In the genomic region with DNA sequence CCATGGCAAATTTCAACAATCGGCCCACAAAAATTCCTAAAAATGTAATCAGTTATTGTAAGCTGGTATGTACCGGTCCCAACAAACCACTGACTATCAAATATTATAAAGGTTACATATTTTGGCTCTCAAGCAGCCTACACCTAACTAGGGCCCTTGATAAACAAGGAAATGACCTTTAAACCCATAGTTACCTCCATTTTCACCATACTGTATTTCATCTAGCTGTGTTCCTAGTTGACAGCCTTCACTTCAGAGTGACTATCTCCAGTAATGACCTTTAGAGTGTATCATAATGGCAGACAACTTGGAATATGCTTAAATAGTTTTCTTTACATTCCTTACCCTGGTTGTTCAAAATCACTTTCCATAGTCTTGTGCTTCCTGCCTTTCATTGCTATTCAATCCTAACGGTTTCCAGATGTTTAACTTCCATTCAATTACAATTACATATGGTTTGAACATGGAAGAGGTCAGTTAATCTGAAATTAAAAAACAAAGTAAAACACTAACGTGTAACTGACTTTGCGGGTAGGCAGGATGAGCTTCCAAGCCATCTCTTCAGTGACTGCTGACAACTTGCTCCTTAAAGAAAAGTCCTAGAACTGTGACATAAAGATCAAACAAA, we compare ENCODE assay signal across 13 cellular contexts.
DNase-seq lines count a peak whose midpoint lies in the region; ATAC-seq, FAIRE-seq and TF ChIP-seq lines count a peak whose summit lies in the region.
"Had no signal": no experiment of that assay in that cellular context is flagged by ENCODE, and none has a peak within 500 bp of the region (broad histone marks: within the 10 kb centered on the region; RNA-seq: fewer than 3 reads in every experiment).

No MANE protein-coding gene starts in this region.

- H3K4me1 ChIP-seq in SK-N-SH (ENCODE audit: control insufficient read depth in 1 of 2, insufficient read depth in 2 of 2, low read depth in 1 of 2, low read length in 1 of 2): no peaks in the 10 kb centered on the region
- H3K4me1 ChIP-seq in fibroblast of lung (ENCODE audit: control insufficient read depth, extremely low read depth, insufficient read depth, low read length): peaks cover 8% of the 10 kb centered on the region
- H3K4me1 ChIP-seq in neuronal stem cell (ENCODE audit: control insufficient read depth in 2 of 2, insufficient read depth in 1 of 2, low read depth in 1 of 2, low read length in 2 of 2): peaks cover 0 to 2% of the 10 kb centered on the region in 2 donors

- H3K27me3 ChIP-seq in SK-N-SH (ENCODE audit: insufficient read depth) (no peaks in the 10 kb centered on the region), fibroblast of lung (ENCODE audit: control insufficient read depth, insufficient read depth, low read length) (no peaks in the 10 kb centered on the region), neuronal stem cell (ENCODE audit: control insufficient read depth in 3 of 3, insufficient read depth in 3 of 3, low read depth in 1 of 3, low read length in 3 of 3) (no peaks in the 10 kb centered on the region)

- CTCF ChIA-PET in SK-N-SH (lab: Yijun Ruan, JAX): interaction anchor here (1.2 to 3.4 kb wide), 5 partner anchors 9 to 200 kb away, joined by 4 to 11 read pairs (median 6); no protein-coding TSS in a partner anchor

- TF ChIP-seq CTCF in SK-N-SH (IDR thresholded peaks at IDR 0.05) (no peak), fibroblast of lung (conservative IDR thresholded peaks at IDR 0.05 in 1 of 2, IDR thresholded peaks at IDR 0.05 in 1 of 2; ENCODE audit: low read depth in 1 of 2, low read length in 2 of 2) (no peak)

- no peak overlapping the region for H2AFZ ChIP-seq in SK-N-SH (ENCODE audit: low read depth)
- H2AFZ ChIP-seq in fibroblast of lung (ENCODE audit: low read length): peak overlapping the region; percentile 23
- H2AFZ ChIP-seq in neuronal stem cell (ENCODE audit: low read length): peak overlapping the region; percentile 30

- H3K9me3 ChIP-seq in SK-N-SH: no peaks in the 10 kb centered on the region
- H3K9me3 ChIP-seq in fibroblast of lung (ENCODE audit: control insufficient read depth, insufficient read depth, low read depth, low read length): no peaks in the 10 kb centered on the region
- no peaks in the 10 kb centered on the region for H3K9me3 ChIP-seq in neuronal stem cell (replicated peaks in 1 of 2; ENCODE audit: control insufficient read depth in 2 of 2, insufficient read depth in 1 of 2, low read depth in 1 of 2, low read length in 2 of 2)

- no peak overlapping the region for H3K4ac ChIP-seq in neuronal stem cell (ENCODE audit: low read length)

- no peak overlapping the region for H2BK5ac ChIP-seq in neuronal stem cell (ENCODE audit: low read length)

- H3K9ac ChIP-seq in SK-N-SH (no peak overlapping the region), fibroblast of lung (ENCODE audit: insufficient read depth, low read length) (no peak overlapping the region), neuronal stem cell (ENCODE audit: low read depth, low read length, poor library complexity) (no peak overlapping the region)

- H2BK12ac ChIP-seq in neuronal stem cell (ENCODE audit: low read length): no peak overlapping the region

- no peaks in the 10 kb centered on the region for H3K79me1 ChIP-seq in neuronal stem cell (ENCODE audit: low read depth, low read length)

- H4K20me1 ChIP-seq in SK-N-SH (ENCODE audit: insufficient read depth): no peaks in the 10 kb centered on the region
- H4K20me1 ChIP-seq in fibroblast of lung (ENCODE audit: control insufficient read depth, extremely low read depth, insufficient read depth, low read length): no peaks in the 10 kb centered on the region

- TF ChIP-seq RAD21 in SK-N-SH (IDR thresholded peaks at IDR 0.05; ENCODE audit: low read length): no peak

- H4K8ac ChIP-seq in neuronal stem cell (ENCODE audit: low read depth, low read length): no peak overlapping the region

- H3K79me2 ChIP-seq in SK-N-SH (ENCODE audit: insufficient read depth): no peaks in the 10 kb centered on the region
- H3K79me2 ChIP-seq in fibroblast of lung (ENCODE audit: control insufficient read depth, insufficient read depth, low read length): no peaks in the 10 kb centered on the region

- no peak overlapping the region for H2AK5ac ChIP-seq in neuronal stem cell (ENCODE audit: low read depth, low read length)

- DNase-seq in H54 (ENCODE audit: insufficient read length, low spot score) (no peak), SK-N-SH (no peak), fibroblast of lung (ENCODE audit: low read depth in 2 of 2) (no peak), neuronal stem cell (ENCODE audit: low spot score) (no peak), D341Med (ENCODE audit: low spot score) (no peak), GM19239 (ENCODE audit: insufficient read length, low spot score) (no peak)
- DNase-seq in activated effector memory CD4-positive, alpha-beta T cell treated with Interleukin-2 at 50 U/mL for 16 hours: no peak
- DNase-seq: CD8-positive, alpha-beta T cell; NCI-H187 treated with DMSO at 0.1 percent for 48 hours; NCI-H510A; SHP77 had no signal

- H3K4me2 ChIP-seq in SK-N-SH (no peak overlapping the region), fibroblast of lung (ENCODE audit: extremely low read depth, insufficient read depth, low read length) (peak overlapping the region; percentile 19), neuronal stem cell (ENCODE audit: insufficient read depth, low read length, poor library complexity, severe bottlenecking) (no peak overlapping the region)

- H3K27ac ChIP-seq in SK-N-SH (ENCODE audit: low read depth in 2 of 2, low read length in 1 of 2): peak overlapping the region in 1 of 2 experiments; percentile 31; a peak in 1 of 4 replicates
- peak overlapping the region; percentile 17 for H3K27ac ChIP-seq in fibroblast of lung (ENCODE audit: insufficient read depth, low read length)
- no peak overlapping the region for H3K27ac ChIP-seq in neuronal stem cell (replicated peaks; ENCODE audit: low read length)

- no peak for ATAC-seq in GM19452 (IDR thresholded peaks at IDR 0.05; ENCODE audit: unreplicated experiment)
- ATAC-seq: CD8-positive, alpha-beta T cell had no signal

- no peak overlapping the region for H3K23ac ChIP-seq in neuronal stem cell (ENCODE audit: low read depth, low read length, poor library complexity)

- no peak overlapping the region for H3K18ac ChIP-seq in neuronal stem cell (ENCODE audit: low read length)

- no peak for TF ChIP-seq POLR2A in H54 (IDR thresholded peaks at IDR 0.05; ENCODE audit: low read depth, low read length)

- WGBS in SK-N-SH (ENCODE audit: low lambda C conversion rate): 72% methylated on average over 5 of the region's 5 CpGs
- WGBS in neuronal stem cell (ENCODE audit: extremely low coverage in 2 of 2, insufficient read length in 2 of 2, insufficient replicate concordance in 1 of 2), 2 donors: no CpG with 5 or more reads among the region's 5 CpGs

- POLR2A ChIA-PET in SK-N-SH (lab: Yijun Ruan, JAX): interaction anchor here (0.6 kb wide), 1 partner anchor 586 kb away, joined by 3 read pairs; no protein-coding TSS in a partner anchor

- H2BK120ac ChIP-seq in neuronal stem cell (ENCODE audit: low read depth, low read length): no peak overlapping the region

- H3K36me3 ChIP-seq in SK-N-SH (replicated peaks in 1 of 2; ENCODE audit: control insufficient read depth in 1 of 2, insufficient read depth in 2 of 2, low read length in 1 of 2) (no peaks in the 10 kb centered on the region), fibroblast of lung (ENCODE audit: control insufficient read depth, insufficient read depth, low read length) (no peaks in the 10 kb centered on the region), neuronal stem cell (replicated peaks in 1 of 2; ENCODE audit: control insufficient read depth in 2 of 2, insufficient read depth in 2 of 2, low read length in 2 of 2) (no peaks in the 10 kb centered on the region)

- no peaks in the 10 kb centered on the region for H3F3A ChIP-seq in SK-N-SH (replicated peaks; ENCODE audit: insufficient read depth)

- H2BK15ac ChIP-seq in neuronal stem cell (ENCODE audit: low read length): no peak overlapping the region

- H4K91ac ChIP-seq in neuronal stem cell (ENCODE audit: low read depth, low read length, poor library complexity): no peak overlapping the region

- no peak for TF ChIP-seq EP300 in SK-N-SH (IDR thresholded peaks at IDR 0.05; ENCODE audit: borderline replicate concordance in 1 of 2, low read depth in 1 of 2, low read length in 1 of 2)

- no peak overlapping the region for H3K14ac ChIP-seq in neuronal stem cell (ENCODE audit: low read length)

- no peaks in the 10 kb centered on the region for H3K9me2 ChIP-seq in SK-N-SH

- H3K4me3 ChIP-seq in SK-N-SH (ENCODE audit: low read depth in 2 of 2, low read length in 1 of 2) (no peak overlapping the region), fibroblast of lung (replicated peaks in 1 of 4; ENCODE audit: control extremely low read depth in 1 of 4, insufficient read depth in 1 of 4, low read depth in 3 of 4, low read length in 4 of 4) (no peak overlapping the region), neuronal stem cell (ENCODE audit: low read length in 2 of 2) (no peak overlapping the region)

- FAIRE-seq in H54 (lab: Jason Lieb, UNC) (peak; percentile 88), GM19239 (lab: Jason Lieb, UNC) (no peak)
- FAIRE-seq: RCC 7860 had no signal

TF ChIP-seq in SK-N-SH, 30 proteins besides CTCF, POLR2A, EP300 and RAD21:
- TF ChIP-seq FOSL2 (IDR thresholded peaks at IDR 0.05; ENCODE audit: borderline replicate concordance, low read depth): no peak
- no peak for TF ChIP-seq EZH2phosphoT487 (IDR thresholded peaks at IDR 0.05; ENCODE audit: borderline replicate concordance, low read depth)
- TF ChIP-seq YY1 (IDR thresholded peaks at IDR 0.05; ENCODE audit: low read depth): no peak
- TF ChIP-seq TCF12 (IDR thresholded peaks at IDR 0.05): peak; percentile 61
TF ChIP-seq in SK-N-SH: peak in this region for 1.
